Comparison of ENCODE assay signal across 15 cellular contexts in genomic region chrX:140431521-140431920, GRCh38.
"Had no signal": no experiment of that assay in that cellular context is flagged by ENCODE, and none has a peak within 500 bp of the region (broad histone marks: within the 10 kb centered on the region; RNA-seq: fewer than 3 reads in every experiment).

No MANE protein-coding gene starts in this region.

- H2AFZ ChIP-seq: hepatocyte had no signal

- H3K27ac Mint-ChIP-seq: activated B cell treated with CpG ODN at 0.5 μM for 24 hours; activated CD4-positive, alpha-beta T cell treated with anti-CD3 and anti-CD28 coated beads, Interleukin-2, amount 10 ng/mL, durations not matched to agents 24 days and 14 days; activated CD8-positive, alpha-beta T cell treated with anti-CD3 and anti-CD28 coated beads, Interleukin-2, amount 10 ng/mL, durations not matched to agents 7 days and 5 days; activated naive CD8-positive, alpha-beta T cell treated with anti-CD3 and anti-CD28 coated beads, Interleukin-2, amount 10 ng/mL, durations not matched to agents 7 days and 5 days; memory B cell; natural killer cell; stimulated activated effector memory CD8-positive, alpha-beta T cell treated with anti-CD3 and anti-CD28 coated beads, Interleukin-12 subunit alpha, Interleukin-12 subunit beta, amount 100 ng/mL, for 72 hours; T-helper 2 cell treated with Interferon-gamma antibody and Interleukin-4, amounts not matched to agents 5 μg/mL and 100 μg/mL, for 36 hours had no signal

- H3K9me3 Mint-ChIP-seq: activated B cell treated with CpG ODN at 0.5 μM for 24 hours; activated CD4-positive, alpha-beta T cell treated with anti-CD3 and anti-CD28 coated beads, Interleukin-2, amount 10 ng/mL, durations not matched to agents 24 days and 14 days; activated naive CD8-positive, alpha-beta T cell treated with anti-CD3 and anti-CD28 coated beads, Interleukin-2, amount 10 ng/mL, durations not matched to agents 7 days and 5 days; memory B cell; natural killer cell; T-helper 2 cell treated with Interferon-gamma antibody and Interleukin-4, amounts not matched to agents 5 μg/mL and 100 μg/mL, for 36 hours had no signal

- H3K4me1 ChIP-seq: left lung had no signal

- H3K36me3 Mint-ChIP-seq: activated naive CD8-positive, alpha-beta T cell treated with anti-CD3 and anti-CD28 coated beads, Interleukin-2, amount 10 ng/mL, durations not matched to agents 7 days and 5 days; memory B cell; natural killer cell; stimulated activated effector memory CD8-positive, alpha-beta T cell treated with anti-CD3 and anti-CD28 coated beads, Interleukin-12 subunit alpha, Interleukin-12 subunit beta, amount 100 ng/mL, for 72 hours had no signal

- H3K9me3 ChIP-seq: left lung, mucosa of descending colon, neutrophil, thoracic aorta had no signal

- H3K27ac ChIP-seq: dorsolateral prefrontal cortex, hepatocyte, left lung, neutrophil, thoracic aorta had no signal

- H3K4me3 Mint-ChIP-seq: activated B cell treated with CpG ODN at 0.5 μM for 24 hours; activated CD4-positive, alpha-beta T cell treated with anti-CD3 and anti-CD28 coated beads, Interleukin-2, amount 10 ng/mL, durations not matched to agents 24 days and 14 days; activated CD8-positive, alpha-beta T cell treated with anti-CD3 and anti-CD28 coated beads, Interleukin-2, amount 10 ng/mL, durations not matched to agents 7 days and 5 days; activated naive CD8-positive, alpha-beta T cell treated with anti-CD3 and anti-CD28 coated beads, Interleukin-2, amount 10 ng/mL, durations not matched to agents 7 days and 5 days; memory B cell; natural killer cell; stimulated activated effector memory CD8-positive, alpha-beta T cell treated with anti-CD3 and anti-CD28 coated beads, Interleukin-12 subunit alpha, Interleukin-12 subunit beta, amount 100 ng/mL, for 72 hours; T-helper 2 cell treated with Interferon-gamma antibody and Interleukin-4, amounts not matched to agents 5 μg/mL and 100 μg/mL, for 36 hours had no signal

- H3K27me3 ChIP-seq: hepatocyte, left lung, neutrophil had no signal

- ATAC-seq: activated CD8-positive, alpha-beta T cell treated with anti-CD3 and anti-CD28 coated beads, Interleukin-2, amount 10 ng/mL, durations not matched to agents 7 days and 5 days; left lung; mucosa of descending colon; natural killer cell; stimulated activated effector memory CD8-positive, alpha-beta T cell treated with anti-CD3 and anti-CD28 coated beads, Interleukin-12 subunit alpha, Interleukin-12 subunit beta, amount 100 ng/mL, for 72 hours had no signal

- H3K4me2 ChIP-seq: hepatocyte had no signal

- H3K4me3 ChIP-seq: dorsolateral prefrontal cortex, hepatocyte, left lung, mucosa of descending colon, thoracic aorta had no signal

- H3K27me3 Mint-ChIP-seq: activated B cell treated with CpG ODN at 0.5 μM for 24 hours; activated CD4-positive, alpha-beta T cell treated with anti-CD3 and anti-CD28 coated beads, Interleukin-2, amount 10 ng/mL, durations not matched to agents 24 days and 14 days; memory B cell had no signal

- H3K79me2 ChIP-seq: hepatocyte had no signal

- DNase-seq: activated B cell treated with CpG ODN at 0.5 μM for 24 hours; activated CD4-positive, alpha-beta T cell treated with anti-CD3 and anti-CD28 coated beads, Interleukin-2, amount 10 ng/mL, durations not matched to agents 24 days and 14 days; activated CD8-positive, alpha-beta T cell treated with anti-CD3 and anti-CD28 coated beads, Interleukin-2, amount 10 ng/mL, durations not matched to agents 7 days and 5 days; activated naive CD4-positive, alpha-beta T cell; activated naive CD8-positive, alpha-beta T cell treated with anti-CD3 and anti-CD28 coated beads, Interleukin-2, amount 10 ng/mL, durations not matched to agents 7 days and 5 days; dorsolateral prefrontal cortex; left lung; mucosa of descending colon; natural killer cell had no signal

- H3K36me3 ChIP-seq: left lung, neutrophil, thoracic aorta had no signal

- H3K4me1 Mint-ChIP-seq: activated B cell treated with CpG ODN at 0.5 μM for 24 hours; activated CD4-positive, alpha-beta T cell treated with anti-CD3 and anti-CD28 coated beads, Interleukin-2, amount 10 ng/mL, durations not matched to agents 24 days and 14 days; activated naive CD8-positive, alpha-beta T cell treated with anti-CD3 and anti-CD28 coated beads, Interleukin-2, amount 10 ng/mL, durations not matched to agents 7 days and 5 days; memory B cell; natural killer cell; stimulated activated effector memory CD8-positive, alpha-beta T cell treated with anti-CD3 and anti-CD28 coated beads, Interleukin-12 subunit alpha, Interleukin-12 subunit beta, amount 100 ng/mL, for 72 hours had no signal
